ENCODE assay signal across 24 cellular contexts in the genomic region with DNA sequence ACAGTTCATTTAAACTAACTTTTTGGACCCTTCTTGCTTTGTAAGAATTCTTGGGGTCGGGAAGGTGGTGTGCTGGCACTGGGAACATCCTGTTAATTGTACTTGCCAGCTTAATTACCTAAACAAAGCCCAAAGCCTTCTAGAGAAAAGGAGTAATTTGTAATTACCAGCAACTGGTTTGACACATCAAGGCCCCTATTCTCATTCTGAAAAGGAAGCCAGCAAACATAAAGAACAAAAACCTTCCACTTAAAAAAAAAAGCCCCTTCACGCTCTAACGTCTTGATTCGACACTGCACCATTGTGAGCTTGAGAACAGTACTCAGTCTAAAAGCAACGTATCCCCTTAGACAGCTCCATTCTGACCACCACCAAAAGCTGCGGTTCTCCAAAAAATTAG. TPM values are rescaled to one million over a fixed set of nuclear protein-coding genes. Genes with fewer than 3 reads are reported as not detected.
A peak's percentile ranks its signal among the peaks of the same experiment; 100 is the strongest.
DNase-seq lines count a peak whose midpoint lies in the region; ATAC-seq and TF ChIP-seq lines count a peak whose summit lies in the region.
"Had no signal": no experiment of that assay in that cellular context is flagged by ENCODE, and none has a peak within 500 bp of the region (broad histone marks: within the 10 kb centered on the region; RNA-seq: fewer than 3 reads in every experiment).

No MANE protein-coding gene starts in this region.

- peak overlapping the region; percentile 25 for H3K4me3 ChIP-seq in GM23338

- intact Hi-C loops in activated CD4-positive, alpha-beta T cell treated with anti-CD3 and anti-CD28 coated beads for 36 hours (cut with DNase I, micrococcal nuclease), result no loop called here

- peak; percentile 51 for ATAC-seq in activated CD4-positive, alpha-beta T cell treated with anti-CD3 and anti-CD28 coated beads for 36 hours
- peak; percentile 79 for ATAC-seq in GM23338
- peak; percentile 77 for ATAC-seq in WTC11
- no peak for ATAC-seq in natural killer cell treated with Interleukin-12 subunit alpha and Interleukin-12 subunit beta and Interleukin-15 and Interleukin-18, amount 100 ng/mL, for 72 hours
- no peak for ATAC-seq in GM19452 (IDR thresholded peaks at IDR 0.05; ENCODE audit: unreplicated experiment)
- ATAC-seq: CD8-positive, alpha-beta T cell had no signal

- peaks cover 17% of the 10 kb centered on the region; the same call in 1 of the 2 replicates for H3F3A ChIP-seq in GM23338 (replicated peaks; ENCODE audit: low read depth)

- no peak for DNase-seq in activated CD4-positive, alpha-beta T cell treated with anti-CD3 and anti-CD28 coated beads for 36 hours
- no peak for DNase-seq in activated CD4-positive, alpha-beta T cell treated with anti-CD3 and anti-CD28 coated beads for 1 hour
- DNase-seq in GM23338 (ENCODE audit: low spot score), result peak; percentile 71
- no peak for DNase-seq in WTC11 (ENCODE audit: low spot score)
- DNase-seq in neural crest cell (ENCODE audit: low read depth, low spot score), result no peak
- DNase-seq in natural killer cell treated with Interleukin-12 subunit alpha and Interleukin-12 subunit beta and Interleukin-15 and Interleukin-18, amount 100 ng/mL, for 72 hours (ENCODE audit: low spot score), result no peak
- DNase-seq in nephron progenitor cell, result no peak
- DNase-seq: AML-193; C1 segment of cervical spinal cord; CD8-positive, alpha-beta T cell; GDM1; IMR-90; MV-4-11; NCI-H2029; NCI-H226; NCI-H510A treated with DMSO at 0.1 percent for 48 hours; NCI-H748 treated with DMSO at 0.1 percent for 48 hours; SHP77 treated with DMSO at 0.1 percent for 48 hours; SK-N-SH had no signal

- H3K4me3 Mint-ChIP-seq in activated CD4-positive, alpha-beta T cell treated with anti-CD3 and anti-CD28 coated beads for 36 hours, result no peak overlapping the region
- H3K4me3 Mint-ChIP-seq in GM23338 (peak overlapping the region; percentile 40; the same call in 2 of the 3 replicates), WTC11 (peak overlapping the region; percentile 40), neural crest cell (no peak overlapping the region), nephron progenitor cell (no peak overlapping the region)
- H3K4me3 Mint-ChIP-seq in natural killer cell treated with Interleukin-12 subunit alpha and Interleukin-12 subunit beta and Interleukin-15 and Interleukin-18, amount 100 ng/mL, for 72 hours, result no peak overlapping the region
- H3K4me3 Mint-ChIP-seq: CD8-positive, alpha-beta T cell had no signal

- H2AFZ ChIP-seq in GM23338, result no peak overlapping the region

- POLR2A ChIA-PET in activated CD4-positive, alpha-beta T cell treated with anti-CD3 and anti-CD28 coated beads for 36 hours (lab: Charles Lee), result no interaction called here
- POLR2A ChIA-PET in WTC11 (lab: Charles Lee), result interaction anchor here (1.4 kb wide), 1 partner anchor 17 kb away, joined by 5 read pairs; a partner anchor contains a TSS

- H3K36me3 Mint-ChIP-seq in activated CD4-positive, alpha-beta T cell treated with anti-CD3 and anti-CD28 coated beads for 36 hours (ENCODE audit: low read depth), result no peaks in the 10 kb centered on the region
- H3K36me3 Mint-ChIP-seq in GM23338 (ENCODE audit: low read depth), result peaks cover 17% of the 10 kb centered on the region; the same call in 2 of the 3 replicates
- H3K36me3 Mint-ChIP-seq in WTC11, result peaks cover 21% of the 10 kb centered on the region
- H3K36me3 Mint-ChIP-seq in neural crest cell (ENCODE audit: low read depth), result no peaks in the 10 kb centered on the region
- H3K36me3 Mint-ChIP-seq in natural killer cell treated with Interleukin-12 subunit alpha and Interleukin-12 subunit beta and Interleukin-15 and Interleukin-18, amount 100 ng/mL, for 72 hours, result no peaks in the 10 kb centered on the region
- H3K36me3 Mint-ChIP-seq in nephron progenitor cell (ENCODE audit: low read depth), result no peaks in the 10 kb centered on the region
- H3K36me3 Mint-ChIP-seq: CD8-positive, alpha-beta T cell had no signal

- H3K79me2 ChIP-seq in GM23338 (replicated peaks; ENCODE audit: insufficient read depth), result no peaks in the 10 kb centered on the region

- no peaks in the 10 kb centered on the region for H3K27me3 Mint-ChIP-seq in activated CD4-positive, alpha-beta T cell treated with anti-CD3 and anti-CD28 coated beads for 36 hours
- peaks cover 12% of the 10 kb centered on the region for H3K27me3 Mint-ChIP-seq in GM23338 (ENCODE audit: insufficient read depth, low read depth, poor library complexity)
- peaks cover 2% of the 10 kb centered on the region for H3K27me3 Mint-ChIP-seq in WTC11 (ENCODE audit: low read depth)
- H3K27me3 Mint-ChIP-seq in neural crest cell (ENCODE audit: low read depth), result no peaks in the 10 kb centered on the region
- H3K27me3 Mint-ChIP-seq in natural killer cell treated with Interleukin-12 subunit alpha and Interleukin-12 subunit beta and Interleukin-15 and Interleukin-18, amount 100 ng/mL, for 72 hours, result no peaks in the 10 kb centered on the region
- peaks cover 11% of the 10 kb centered on the region for H3K27me3 Mint-ChIP-seq in nephron progenitor cell (ENCODE audit: low read depth, poor library complexity)

- H3K36me3 ChIP-seq in GM23338 (ENCODE audit: insufficient read depth), result no peaks in the 10 kb centered on the region; the same call in 1 of the 2 replicates

- no peaks in the 10 kb centered on the region for H3K27me3 ChIP-seq in GM23338 (ENCODE audit: insufficient read depth)

- TF ChIP-seq CTCF in GM23338 (conservative IDR thresholded peaks at IDR 0.05; ENCODE audit: low read depth in 2 of 2) (no peak), WTC11 (IDR thresholded peaks at IDR 0.05) (no peak), neural crest cell (conservative IDR thresholded peaks at IDR 0.05) (no peak), nephron progenitor cell (IDR thresholded peaks at IDR 0.05) (no peak)

- H3K4me1 Mint-ChIP-seq in activated CD4-positive, alpha-beta T cell treated with anti-CD3 and anti-CD28 coated beads for 36 hours, result peaks cover 5% of the 10 kb centered on the region
- peaks cover 20% of the 10 kb centered on the region; the same call in 2 of the 3 replicates for H3K4me1 Mint-ChIP-seq in GM23338
- H3K4me1 Mint-ChIP-seq in WTC11, result peaks cover 28% of the 10 kb centered on the region
- peaks cover 18% of the 10 kb centered on the region for H3K4me1 Mint-ChIP-seq in neural crest cell
- H3K4me1 Mint-ChIP-seq in natural killer cell treated with Interleukin-12 subunit alpha and Interleukin-12 subunit beta and Interleukin-15 and Interleukin-18, amount 100 ng/mL, for 72 hours (ENCODE audit: low read depth in 2 of 2), result no peaks in the 10 kb centered on the region
- peaks cover 10% of the 10 kb centered on the region for H3K4me1 Mint-ChIP-seq in nephron progenitor cell

- CTCF ChIA-PET in activated CD4-positive, alpha-beta T cell treated with anti-CD3 and anti-CD28 coated beads for 36 hours (lab: Charles Lee), result interaction anchor here (0.7 to 1.8 kb wide), 4 partner anchors 10 to 275 kb away, joined by 3 to 6 read pairs (median 4); a partner anchor contains a TSS
- CTCF ChIA-PET in WTC11 (lab: Charles Lee), result interaction anchor here (0.7 to 2.4 kb wide), 3 partner anchors 15 to 262 kb away, joined by 3 to 18 read pairs (median 4); no protein-coding TSS in a partner anchor

- H3K27ac ChIP-seq in GM23338 (ENCODE audit: low read depth), result peak overlapping the region; percentile 78
- H3K27ac ChIP-seq: HL-60, KMS-11, RWPE1 had no signal

- H3K9me3 Mint-ChIP-seq in activated CD4-positive, alpha-beta T cell treated with anti-CD3 and anti-CD28 coated beads for 36 hours (ENCODE audit: low read depth), result peaks cover 8% of the 10 kb centered on the region
- H3K9me3 Mint-ChIP-seq in GM23338, result peaks cover 24% of the 10 kb centered on the region
- H3K9me3 Mint-ChIP-seq in WTC11, result peaks cover 29% of the 10 kb centered on the region
- peaks cover 6% of the 10 kb centered on the region for H3K9me3 Mint-ChIP-seq in neural crest cell
- no peaks in the 10 kb centered on the region for H3K9me3 Mint-ChIP-seq in natural killer cell treated with Interleukin-12 subunit alpha and Interleukin-12 subunit beta and Interleukin-15 and Interleukin-18, amount 100 ng/mL, for 72 hours
- H3K9me3 Mint-ChIP-seq in nephron progenitor cell, result peaks cover 32% of the 10 kb centered on the region

- H3K9me2 ChIP-seq in GM23338 (ENCODE audit: insufficient read depth), result peaks cover 3% of the 10 kb centered on the region; the same call in 1 of the 2 replicates
- H3K9me2 ChIP-seq: SK-N-SH had no signal

- peak overlapping the region; percentile 62 for H3K4me2 ChIP-seq in GM23338
- H3K4me2 ChIP-seq: KMS-11, SK-N-SH had no signal

- H3K4me1 ChIP-seq in GM23338 (ENCODE audit: insufficient read depth), result peaks cover 17% of the 10 kb centered on the region

- no peak overlapping the region for H3K27ac Mint-ChIP-seq in activated CD4-positive, alpha-beta T cell treated with anti-CD3 and anti-CD28 coated beads for 36 hours
- H3K27ac Mint-ChIP-seq in GM23338 (peak overlapping the region; percentile 76), WTC11 (peak overlapping the region; percentile 75), neural crest cell (ENCODE audit: unreplicated experiment) (peak overlapping the region; percentile 27), nephron progenitor cell (no peak overlapping the region)
- no peak overlapping the region for H3K27ac Mint-ChIP-seq in natural killer cell treated with Interleukin-12 subunit alpha and Interleukin-12 subunit beta and Interleukin-15 and Interleukin-18, amount 100 ng/mL, for 72 hours
- H3K27ac Mint-ChIP-seq: CD8-positive, alpha-beta T cell had no signal

- H4K20me1 ChIP-seq in GM23338 (replicated peaks; ENCODE audit: insufficient read depth), result no peaks in the 10 kb centered on the region

TF ChIP-seq in GM23338, 12 proteins besides CTCF, POLR2A, EP300 and RAD21:
- TF ChIP-seq POLR2AphosphoS5 (IDR thresholded peaks at IDR 0.05; ENCODE audit: low read depth) (no peak), EZH2phosphoT487 (IDR thresholded peaks at IDR 0.05; ENCODE audit: unreplicated experiment) (no peak), NANOG (IDR thresholded peaks at IDR 0.05; ENCODE audit: borderline replicate concordance) (peak; percentile 62)

TF ChIP-seq in WTC11, 78 proteins besides CTCF, POLR2A, EP300 and RAD21 (continues in another document):
- TF ChIP-seq, protein P1, sequence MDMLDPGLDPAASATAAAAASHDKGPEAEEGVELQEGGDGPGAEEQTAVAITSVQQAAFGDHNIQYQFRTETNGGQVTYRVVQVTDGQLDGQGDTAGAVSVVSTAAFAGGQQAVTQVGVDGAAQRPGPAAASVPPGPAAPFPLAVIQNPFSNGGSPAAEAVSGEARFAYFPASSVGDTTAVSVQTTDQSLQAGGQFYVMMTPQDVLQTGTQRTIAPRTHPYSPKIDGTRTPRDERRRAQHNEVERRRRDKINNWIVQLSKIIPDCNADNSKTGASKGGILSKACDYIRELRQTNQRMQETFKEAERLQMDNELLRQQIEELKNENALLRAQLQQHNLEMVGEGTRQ (CRISPR knock-in tag; IDR thresholded peaks at IDR 0.05), result no peak
- no peak for TF ChIP-seq FOXP1 (CRISPR knock-in tag; IDR thresholded peaks at IDR 0.05; ENCODE audit: borderline replicate concordance)

RNA-seq across cellular contexts. Expression of a gene that starts 18.4 kb away (rescaled TPM):
- total RNA-seq in activated CD4-positive, alpha-beta T cell treated with anti-CD3 and anti-CD28 coated beads for 36 hours, result 10 to 100 TPM; 31.0 to 31.8 TPM
- 59.2 and 59.9 TPM in 2 replicates for total RNA-seq in GM23338 (2014; rRNA removed; shearing (Covaris generic))
- 40.7 and 49.4 TPM in 2 replicates for polyA plus RNA-seq in GM23338 (2016; fragmentation: Nextera tagmentation; extraction: Ambion mirVana)
- total RNA-seq in WTC11 (2021), result 16.0 to 19.4 TPM (median 18.4 TPM) in 3 replicates
- total RNA-seq in neural crest cell, result 11.5 and 12.5 TPM in 2 replicates
- 100 to 1,000 TPM; 122 to 192 TPM for total RNA-seq in natural killer cell treated with Interleukin-12 subunit alpha and Interleukin-12 subunit beta and Interleukin-15 and Interleukin-18, amount 100 ng/mL, for 72 hours
- total RNA-seq: HT-29 had no signal

Comparison
In these comparisons a context has a peak if more than half of its experiments do, and no peak if none do; other contexts are left out.
1. ATAC-seq: peak in activated CD4-positive, alpha-beta T cell treated with anti-CD3 and anti-CD28 coated beads for 36 hours (single experiment), GM23338 (single experiment) and WTC11 (single experiment); none in natural killer cell treated with Interleukin-12 subunit alpha and Interleukin-12 subunit beta and Interleukin-15 and Interleukin-18, amount 100 ng/mL, for 72 hours (0 of 2) and GM19452 (single experiment).
2. H3K27ac Mint-ChIP-seq: peak in GM23338 (single experiment), WTC11 (single experiment) and neural crest cell (single experiment); none in activated CD4-positive, alpha-beta T cell treated with anti-CD3 and anti-CD28 coated beads for 36 hours (single experiment), natural killer cell treated with Interleukin-12 subunit alpha and Interleukin-12 subunit beta and Interleukin-15 and Interleukin-18, amount 100 ng/mL, for 72 hours (0 of 2) and nephron progenitor cell (single experiment).
3. H3K4me3 Mint-ChIP-seq: peak in GM23338 (single experiment) and WTC11 (single experiment); none in activated CD4-positive, alpha-beta T cell treated with anti-CD3 and anti-CD28 coated beads for 36 hours (single experiment), neural crest cell (single experiment), natural killer cell treated with Interleukin-12 subunit alpha and Interleukin-12 subunit beta and Interleukin-15 and Interleukin-18, amount 100 ng/mL, for 72 hours (single experiment) and nephron progenitor cell (single experiment).